ENCODE assay signal across 7 cellular contexts in the genomic region with DNA sequence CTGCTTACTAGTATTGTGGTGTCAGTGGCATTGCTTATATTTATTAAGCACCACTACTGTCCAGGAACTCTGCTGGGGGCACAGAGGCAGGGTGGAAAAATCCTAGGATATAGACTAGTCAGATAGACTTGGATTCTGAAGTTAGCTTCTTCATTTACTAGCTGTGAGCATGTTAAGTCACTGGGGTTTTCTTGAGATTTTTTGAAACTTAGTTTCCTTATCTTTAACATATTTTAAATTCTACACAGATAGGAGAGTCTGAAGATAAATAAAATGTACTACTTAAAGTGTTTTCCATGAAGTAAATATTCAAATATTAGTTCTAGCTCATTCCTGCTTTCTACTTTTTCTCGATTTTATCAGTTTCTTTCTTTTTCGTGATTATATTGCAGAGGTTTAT.
"Had no signal": no experiment of that assay in that cellular context is flagged by ENCODE, and none has a peak within 500 bp of the region (broad histone marks: within the 10 kb centered on the region; RNA-seq: fewer than 3 reads in every experiment).

No MANE protein-coding gene starts in this region.

- H3K9ac ChIP-seq: GM23248 had no signal

- DNase-seq: GM23248, GOT3, H7, HFFc6 had no signal

- H3K4me1 Mint-ChIP-seq: IgD-negative memory B cell had no signal

- H3K4me3 ChIP-seq: GM23248, HAP-1 had no signal

- H3K27ac ChIP-seq: GM23248, HL-60 had no signal

- H3K27ac Mint-ChIP-seq: HFFc6, IgD-negative memory B cell had no signal

- H3K36me3 Mint-ChIP-seq: IgD-negative memory B cell had no signal

- H3K4me3 Mint-ChIP-seq: HFFc6, IgD-negative memory B cell had no signal

- H3K9me3 ChIP-seq: HAP-1 had no signal

- H3K4me1 ChIP-seq: HAP-1 had no signal

- H3K27me3 Mint-ChIP-seq: IgD-negative memory B cell had no signal

- H2AFZ ChIP-seq: GM23248 had no signal

- H3K36me3 ChIP-seq: HAP-1 had no signal
